Comparison of ENCODE assay signal across 14 cellular contexts in the genomic region with DNA sequence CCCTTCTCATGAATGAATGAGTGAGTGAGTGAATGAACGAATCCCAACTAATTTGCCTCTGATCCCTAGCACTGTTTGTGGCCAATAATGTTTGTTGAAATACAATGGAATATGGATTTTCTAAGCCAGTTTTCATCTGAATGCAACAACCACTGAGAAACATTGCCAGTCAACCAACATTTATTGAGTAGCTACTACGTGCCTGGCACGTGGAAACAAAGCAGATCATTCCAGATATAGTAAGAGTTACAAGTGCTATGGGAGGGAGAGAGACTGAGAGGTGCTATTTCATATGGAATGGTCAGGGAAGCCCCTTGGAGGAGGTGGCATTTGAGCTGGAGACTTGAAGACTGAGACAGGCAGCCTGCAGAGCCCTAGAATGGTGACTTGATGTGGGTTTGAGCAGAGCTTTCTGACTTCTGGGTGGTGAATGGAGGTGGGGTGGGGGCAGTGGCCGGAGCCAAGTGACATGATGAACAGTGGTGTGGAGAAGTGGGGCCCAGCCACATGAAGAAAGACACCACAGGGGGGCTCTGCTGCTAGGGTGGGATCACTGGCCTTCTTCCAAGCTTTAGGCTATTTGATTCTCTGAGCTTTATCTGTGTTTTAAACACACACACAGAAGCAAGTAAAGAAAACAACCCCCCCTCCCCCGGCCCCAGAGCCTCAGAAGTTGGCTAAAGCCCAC. TPM values are rescaled to one million over a fixed set of nuclear protein-coding genes. Genes with fewer than 3 reads are reported as not detected.
DNase-seq lines count a peak whose midpoint lies in the region; ATAC-seq, FAIRE-seq and TF ChIP-seq lines count a peak whose summit lies in the region.
"Had no signal": no experiment of that assay in that cellular context is flagged by ENCODE, and none has a peak within 500 bp of the region (broad histone marks: within the 10 kb centered on the region; RNA-seq: fewer than 3 reads in every experiment).

No MANE protein-coding gene starts in this region.

- no peak for TF ChIP-seq POLR2A in H1 (IDR thresholded peaks at IDR 0.05; ENCODE audit: control extremely low read depth in 1 of 2, low read depth in 2 of 2, low read length in 2 of 2)

- no peak overlapping the region for H3K14ac ChIP-seq in H1 (ENCODE audit: insufficient read length)

- H2BK5ac ChIP-seq in H1 (ENCODE audit: low read depth, low read length): no peak overlapping the region

- peak overlapping the region; percentile 36; the same call in 1 of the 2 replicates for H2AFZ ChIP-seq in H1 (ENCODE audit: low read length)

- H2AK5ac ChIP-seq in H1 (ENCODE audit: low read depth, low read length): no peak overlapping the region

- H3K23ac ChIP-seq in H1 (ENCODE audit: insufficient read length): no peak overlapping the region

- H4K8ac ChIP-seq in H1 (ENCODE audit: extremely low read depth, insufficient read depth, low read length): no peak overlapping the region

- no peak overlapping the region for H4K5ac ChIP-seq in H1 (ENCODE audit: insufficient read length, low read depth, low read length)

- peaks cover 25 to 55% (median 50%) of the 10 kb centered on the region in 10 experiments for H3K4me1 ChIP-seq in BLaER1 treated with 17β-estradiol and CSF1 and Interleukin-3, amounts not matched to agents 10 nM and 100 nM
- H3K4me1 ChIP-seq in H1 (replicated peaks in 1 of 4; ENCODE audit: control insufficient read depth in 3 of 4, insufficient read depth in 4 of 4, low read length in 3 of 4): peaks cover 0 to 4% (median 0%) of the 10 kb centered on the region in 4 experiments; a peak in 1 of 7 replicates
- H3K4me1 ChIP-seq in mesodermal cell (ENCODE audit: control insufficient read depth, insufficient read depth, low read length, poor library complexity, severe bottlenecking): peaks cover 13% of the 10 kb centered on the region
- peaks cover 3% of the 10 kb centered on the region for H3K4me1 ChIP-seq in skeletal muscle satellite cell (ENCODE audit: control insufficient read depth, insufficient read depth, low read length)
- no peaks in the 10 kb centered on the region for H3K4me1 ChIP-seq in naive thymus-derived CD4-positive, alpha-beta T cell (ENCODE audit: control insufficient read depth in 2 of 2, insufficient read depth in 2 of 2, low read length in 2 of 2)
- H3K4me1 ChIP-seq: colonic mucosa had no signal

- no peak for TF ChIP-seq RAD21 in H1 (IDR thresholded peaks at IDR 0.05 in 1 of 2, conservative IDR thresholded peaks at IDR 0.05 in 1 of 2; ENCODE audit: low read depth in 2 of 2, low read length in 2 of 2)

- H4K91ac ChIP-seq in H1 (replicated peaks; ENCODE audit: insufficient read length, low read length): no peak overlapping the region

- no peaks in the 10 kb centered on the region; a peak in 1 of 22 replicates for H3K36me3 ChIP-seq in BLaER1 treated with 17β-estradiol and CSF1 and Interleukin-3, amounts not matched to agents 10 nM and 100 nM
- H3K36me3 ChIP-seq in H1 (ENCODE audit: control insufficient read depth in 2 of 4, insufficient read depth in 4 of 4, low read length in 3 of 4) (no peaks in the 10 kb centered on the region), mesodermal cell (ENCODE audit: control insufficient read depth, insufficient read depth, low read length) (no peaks in the 10 kb centered on the region), skeletal muscle satellite cell (ENCODE audit: insufficient read depth, low read length) (no peaks in the 10 kb centered on the region)
- H3K36me3 ChIP-seq in naive thymus-derived CD4-positive, alpha-beta T cell (ENCODE audit: control insufficient read depth in 2 of 3, insufficient read depth in 3 of 3, low read length in 3 of 3): no peaks in the 10 kb centered on the region
- H3K36me3 ChIP-seq: colonic mucosa had no signal

- TF ChIP-seq CTCF in H1 (IDR thresholded peaks at IDR 0.05; ENCODE audit: control extremely low read depth in 1 of 3, insufficient read depth in 1 of 3, low read depth in 1 of 3, low read length in 3 of 3): no peak

- no peak for FAIRE-seq in H1 (lab: Jason Lieb, UNC)

- DNase-seq in H1 (ENCODE audit: low read depth in 1 of 2, low spot score in 2 of 2) (no peak), cerebellum (ENCODE audit: low spot score) (no peak)
- no peak for DNase-seq in naive thymus-derived CD4-positive, alpha-beta T cell
- no peak for DNase-seq in activated CD4-positive, CD25-positive, alpha-beta regulatory T cell (lab: John Stamatoyannopoulos, UW)
- DNase-seq: activated B cell treated with CpG ODN at 0.5 μM for 24 hours; activated naive CD8-positive, alpha-beta T cell treated with anti-CD3 and anti-CD28 coated beads, Interleukin-2, amount 50 U/mL, for 24 hours; colonic mucosa; DMS 273 treated with DMSO at 0.1 percent for 48 hours; Kasumi-1 had no signal

- no peak for ATAC-seq in HG03565 (IDR thresholded peaks at IDR 0.05; ENCODE audit: unreplicated experiment)
- no peak for ATAC-seq in naive thymus-derived CD4-positive, alpha-beta T cell
- ATAC-seq: activated naive CD8-positive, alpha-beta T cell treated with anti-CD3 and anti-CD28 coated beads, Interleukin-2, amount 50 U/mL, for 24 hours; SK-N-SH treated with all-trans-retinoic acid at 6 μM for 48 hours had no signal

- H3K27ac Mint-ChIP-seq in naive thymus-derived CD4-positive, alpha-beta T cell: no peak overlapping the region
- H3K27ac Mint-ChIP-seq: activated B cell treated with CpG ODN at 0.5 μM for 24 hours; activated naive CD8-positive, alpha-beta T cell treated with anti-CD3 and anti-CD28 coated beads, Interleukin-2, amount 50 U/mL, for 24 hours had no signal

- CTCF ChIA-PET in H1 (lab: Charles Lee; ENCODE audit: partially characterized antibody): interaction anchor here (1.0 to 1.5 kb wide), 4 partner anchors 11 to 299 kb away, joined by 3 read pairs; no protein-coding TSS in a partner anchor
- CTCF ChIA-PET in naive thymus-derived CD4-positive, alpha-beta T cell (lab: Charles Lee): no interaction called here

- no peaks in the 10 kb centered on the region for H3K79me1 ChIP-seq in H1 (ENCODE audit: low read depth, low read length)

- H3K27ac ChIP-seq in BLaER1 treated with 17β-estradiol and CSF1 and Interleukin-3, amounts not matched to agents 10 nM and 100 nM: peak overlapping the region; percentile 33 to 84 (median 69); a peak in 20 of 22 replicates
- H3K27ac ChIP-seq in H1 (ENCODE audit: low read depth, low read length) (no peak overlapping the region), mesodermal cell (ENCODE audit: low read depth, low read length, severe bottlenecking) (peak overlapping the region; percentile 92)
- no peak overlapping the region for H3K27ac ChIP-seq in naive thymus-derived CD4-positive, alpha-beta T cell (ENCODE audit: low read depth, low read length)
- H3K27ac ChIP-seq: colonic mucosa had no signal

- intact Hi-C loops in naive thymus-derived CD4-positive, alpha-beta T cell (cut with micrococcal nuclease): no loop called here

- H3K4me3 ChIP-seq in BLaER1 treated with 17β-estradiol and CSF1 and Interleukin-3, amounts not matched to agents 10 nM and 100 nM: peak overlapping the region in 1 of 10 experiments; percentile 25; a peak in 2 of 20 replicates
- H3K4me3 ChIP-seq in H1 (ENCODE audit: extremely low read depth in 1 of 4, insufficient read depth in 2 of 4, low read depth in 3 of 4, low read length in 4 of 4) (no peak overlapping the region), mesodermal cell (ENCODE audit: extremely low read depth, insufficient read depth, low read length, poor library complexity, severe bottlenecking) (no peak overlapping the region), skeletal muscle satellite cell (ENCODE audit: low read length) (no peak overlapping the region)
- H3K4me3 ChIP-seq in naive thymus-derived CD4-positive, alpha-beta T cell (ENCODE audit: low read length): no peak overlapping the region
- H3K4me3 ChIP-seq: colonic mucosa had no signal

- H3K56ac ChIP-seq in H1 (replicated peaks; ENCODE audit: insufficient read length, low read depth, low read length): no peak overlapping the region

- no peak overlapping the region for H3K4me3 Mint-ChIP-seq in naive thymus-derived CD4-positive, alpha-beta T cell
- H3K4me3 Mint-ChIP-seq: activated B cell treated with CpG ODN at 0.5 μM for 24 hours; activated naive CD8-positive, alpha-beta T cell treated with anti-CD3 and anti-CD28 coated beads, Interleukin-2, amount 50 U/mL, for 24 hours had no signal

- peaks cover 0 to 5% (median 0%) of the 10 kb centered on the region in 11 donors for H3K9me3 Mint-ChIP-seq in naive thymus-derived CD4-positive, alpha-beta T cell
- H3K9me3 Mint-ChIP-seq: activated B cell treated with CpG ODN at 0.5 μM for 24 hours; activated naive CD8-positive, alpha-beta T cell treated with anti-CD3 and anti-CD28 coated beads, Interleukin-2, amount 50 U/mL, for 24 hours had no signal

- no peak for TF ChIP-seq EP300 in H1 (IDR thresholded peaks at IDR 0.05; ENCODE audit: borderline replicate concordance in 1 of 2, low read depth in 2 of 2, low read length in 2 of 2)

- H3K27me3 Mint-ChIP-seq in naive thymus-derived CD4-positive, alpha-beta T cell: peaks cover 0 to 12% (median 0%) of the 10 kb centered on the region in 5 donors

- no peaks in the 10 kb centered on the region for H3K79me2 ChIP-seq in H1 (ENCODE audit: control insufficient read depth in 1 of 2, insufficient read depth in 2 of 2, low read length in 2 of 2)

- no peaks in the 10 kb centered on the region for H3K27me3 ChIP-seq in BLaER1 treated with 17β-estradiol and CSF1 and Interleukin-3, amounts not matched to agents 10 nM and 100 nM
- peaks cover 0 to 2% (median 0%) of the 10 kb centered on the region in 4 experiments; a peak in 1 of 7 replicates for H3K27me3 ChIP-seq in H1 (replicated peaks in 1 of 4; ENCODE audit: control insufficient read depth in 3 of 4, extremely low read depth in 1 of 4, insufficient read depth in 3 of 4, low read length in 3 of 4)
- no peaks in the 10 kb centered on the region for H3K27me3 ChIP-seq in skeletal muscle satellite cell (ENCODE audit: control insufficient read depth, insufficient read depth, low read length)
- H3K27me3 ChIP-seq in naive thymus-derived CD4-positive, alpha-beta T cell (ENCODE audit: control insufficient read depth in 2 of 2, insufficient read depth in 2 of 2, low read length in 2 of 2): no peaks in the 10 kb centered on the region
- H3K27me3 ChIP-seq: colonic mucosa had no signal

- no peak overlapping the region for H3K18ac ChIP-seq in H1 (ENCODE audit: extremely low read depth, low read length)

- no peaks in the 10 kb centered on the region for H3K23me2 ChIP-seq in H1 (ENCODE audit: low read depth, low read length)

- H3K4ac ChIP-seq in H1 (replicated peaks; ENCODE audit: insufficient read length, low read depth, low read length): no peak overlapping the region

- H3K9ac ChIP-seq in BLaER1 treated with 17β-estradiol and CSF1 and Interleukin-3, amounts not matched to agents 10 nM and 100 nM: peak overlapping the region; percentile 2 to 69 (median 58); a peak in 17 of 22 replicates
- no peak overlapping the region for H3K9ac ChIP-seq in H1 (replicated peaks in 1 of 4; ENCODE audit: extremely low read depth in 1 of 4, low read depth in 3 of 4, low read length in 3 of 4)
- no peak overlapping the region for H3K9ac ChIP-seq in skeletal muscle satellite cell (ENCODE audit: low read depth, low read length)

- H3K4me2 ChIP-seq in BLaER1 treated with 17β-estradiol and CSF1 and Interleukin-3, amounts not matched to agents 10 nM and 100 nM: peak overlapping the region; percentile 64 to 89 (median 80)
- no peak overlapping the region for H3K4me2 ChIP-seq in H1 (ENCODE audit: insufficient read depth in 1 of 2, low read depth in 2 of 2, low read length in 2 of 2)
- peak overlapping the region; percentile 7 for H3K4me2 ChIP-seq in skeletal muscle satellite cell (ENCODE audit: low read length)

- H3K4me1 Mint-ChIP-seq in naive thymus-derived CD4-positive, alpha-beta T cell: peaks cover 0 to 2% (median 0%) of the 10 kb centered on the region in 7 donors
- H3K4me1 Mint-ChIP-seq: activated B cell treated with CpG ODN at 0.5 μM for 24 hours; activated naive CD8-positive, alpha-beta T cell treated with anti-CD3 and anti-CD28 coated beads, Interleukin-2, amount 50 U/mL, for 24 hours had no signal

- no peak overlapping the region for H2BK15ac ChIP-seq in H1 (ENCODE audit: low read length)

- peaks cover 0 to 22% (median 15%) of the 10 kb centered on the region in 11 experiments; a peak in 17 of 22 replicates for H3K9me3 ChIP-seq in BLaER1 treated with 17β-estradiol and CSF1 and Interleukin-3, amounts not matched to agents 10 nM and 100 nM (replicated peaks in 1 of 11)
- H3K9me3 ChIP-seq in H1 (ENCODE audit: insufficient read depth in 2 of 2, low read depth in 1 of 2, low read length in 1 of 2) (no peaks in the 10 kb centered on the region; a peak in 1 of 4 replicates), mesodermal cell (ENCODE audit: control insufficient read depth, low read length) (peaks cover 8% of the 10 kb centered on the region), skeletal muscle satellite cell (replicated peaks; ENCODE audit: low read length) (no peaks in the 10 kb centered on the region)
- no peaks in the 10 kb centered on the region for H3K9me3 ChIP-seq in naive thymus-derived CD4-positive, alpha-beta T cell (ENCODE audit: control insufficient read depth in 2 of 3, low read length in 3 of 3)
- H3K9me3 ChIP-seq: colonic mucosa had no signal

- WGBS in H1 (ENCODE audit: extremely low coverage in 1 of 2, insufficient coverage in 1 of 2, insufficient read length in 1 of 2, insufficient replicate concordance in 2 of 2, low coverage in 1 of 2, low lambda C conversion rate in 2 of 2, missing lambda C conversion rate in 1 of 2), 2 experiments: 98% methylated on average over 4 of the region's 5 CpGs; no CpG with 5 or more reads in 1 of the 2 experiments
- WGBS in mesodermal cell (ENCODE audit: insufficient coverage in 2 of 2), 2 experiments: 81 to 100% methylated on average over 2 to 3 of the region's 5 CpGs

- no peak overlapping the region for H2BK120ac ChIP-seq in H1 (replicated peaks; ENCODE audit: low read depth, low read length)

- H2BK20ac ChIP-seq in H1 (ENCODE audit: low read length): no peak overlapping the region

- POLR2A ChIA-PET in H1 (lab: Charles Lee; ENCODE audit: partially characterized antibody): interaction anchor here (0.7 to 1.9 kb wide), 8 partner anchors 9 to 101 kb away, joined by 3 to 18 read pairs (median 4); a partner anchor contains a TSS
- POLR2A ChIA-PET in naive thymus-derived CD4-positive, alpha-beta T cell (lab: Charles Lee): interaction anchor here (0.6 kb wide), 1 partner anchor 50 kb away, joined by 3 read pairs; no protein-coding TSS in a partner anchor

- no peak overlapping the region for H2BK12ac ChIP-seq in H1 (ENCODE audit: low read depth, low read length)

- no peaks in the 10 kb centered on the region for H3K36me3 Mint-ChIP-seq in naive thymus-derived CD4-positive, alpha-beta T cell

- H4K20me1 ChIP-seq in BLaER1 treated with 17β-estradiol and CSF1 and Interleukin-3, amounts not matched to agents 10 nM and 100 nM: no peaks in the 10 kb centered on the region
- H4K20me1 ChIP-seq in H1 (replicated peaks in 1 of 2; ENCODE audit: control insufficient read depth in 1 of 2, insufficient read depth in 2 of 2, low read length in 2 of 2): no peaks in the 10 kb centered on the region

RNA-seq across cellular contexts. Expression of a gene that starts 35.1 kb away (rescaled TPM):
- 20.8 and 26.5 TPM in 2 replicates for total RNA-seq in H1 (2021; fragmentation: NEBNext Ultra II Directional; extraction: Animal tissue kit (Norgen Biotek cat#: 25700))
- 12.3 and 27.6 TPM in 2 replicates for polyA plus RNA-seq in H1 (2011; rRNA removed)
- 9.2 TPM for polyA plus RNA-seq in H1 (2011; cell fraction: cytosol; rRNA removed)
- 31.0 TPM for polyA plus RNA-seq in H1 (2011; cell fraction: nucleus; rRNA removed)
- 6.7 to 15.9 TPM (median 13.8 TPM) in 4 replicates for polyA plus RNA-seq in H1 (2012, experiment 1 of 2)
- 8.5 TPM for polyA plus RNA-seq in H1 (2012, experiment 2 of 2)
- 17.8 TPM for polyA plus RNA-seq in H1 (2013, experiment 1 of 2)
- 16.7 TPM for polyA plus RNA-seq in H1 (2013, experiment 2 of 2)
- 4.6 and 9.1 TPM in 2 replicates for polyA minus RNA-seq in H1 (2011; rRNA and poly(A)+ RNA removed)
- 13.0 TPM for polyA minus RNA-seq in H1 (2011; cell fraction: cytosol; rRNA and poly(A)+ RNA removed)
- polyA minus RNA-seq in H1 (2011; cell fraction: nucleus; rRNA and poly(A)+ RNA removed): 10.4 TPM
- 77.2 TPM for polyA plus RNA-seq in mesodermal cell (2013, experiment 1 of 2)
- polyA plus RNA-seq in mesodermal cell (2013, experiment 2 of 2): 67.7 TPM
- 175 and 203 TPM in 2 replicates for total RNA-seq in skeletal muscle satellite cell (2012; rRNA removed)
- 10 to 100 TPM in 1 of 5 experiments, 1 to 10 TPM in 4; 3.1 to 14.9 (median 6.2) TPM for total RNA-seq in naive thymus-derived CD4-positive, alpha-beta T cell
- 1 to 10 TPM; 1.1 to 3.9 TPM for polyA plus RNA-seq in naive thymus-derived CD4-positive, alpha-beta T cell
- 17.1 TPM for total RNA-seq in cerebellum

Comparison
In these comparisons a context has a peak if more than half of its experiments do, and no peak if none do; other contexts are left out.
1. H3K27ac ChIP-seq: peak in BLaER1 treated with 17β-estradiol and CSF1 and Interleukin-3, amounts not matched to agents 10 nM and 100 nM (11 of 11) and mesodermal cell (single experiment); none in H1 (single experiment) and naive thymus-derived CD4-positive, alpha-beta T cell (single experiment).
2. H3K4me2 ChIP-seq: peak in BLaER1 treated with 17β-estradiol and CSF1 and Interleukin-3, amounts not matched to agents 10 nM and 100 nM (11 of 11) and skeletal muscle satellite cell (single experiment); none in H1 (0 of 2).
3. H3K9ac ChIP-seq: peak in BLaER1 treated with 17β-estradiol and CSF1 and Interleukin-3, amounts not matched to agents 10 nM and 100 nM (11 of 11); none in H1 (0 of 4) and skeletal muscle satellite cell (single experiment).